Comparison of ENCODE assay signal across 10 cellular contexts in genomic region chr6:132391391-132392291, GRCh38. TPM values are rescaled to one million over a fixed set of nuclear protein-coding genes. Genes with fewer than 3 reads are reported as not detected.
DNase-seq lines count a peak whose midpoint lies in the region; ATAC-seq and TF ChIP-seq lines count a peak whose summit lies in the region.
"Had no signal": no experiment of that assay in that cellular context is flagged by ENCODE, and none has a peak within 500 bp of the region (broad histone marks: within the 10 kb centered on the region; RNA-seq: fewer than 3 reads in every experiment).

No MANE protein-coding gene starts in this region.

- no peaks in the 10 kb centered on the region for H3K27me3 ChIP-seq in adipocyte (replicated peaks; ENCODE audit: control insufficient read depth, insufficient read depth, low read length)
- peaks cover 0 to 4% (median 0%) of the 10 kb centered on the region in 7 donors for H3K27me3 ChIP-seq in heart right ventricle

- ATAC-seq in heart right ventricle (peak in 7 of 8 donors; percentile 17 to 95 (median 86)), GM19395 (IDR thresholded peaks at IDR 0.05; ENCODE audit: unreplicated experiment) (no peak), GM18517 (IDR thresholded peaks at IDR 0.05; ENCODE audit: unreplicated experiment) (no peak)

- H3K9me3 ChIP-seq in adipocyte (ENCODE audit: control insufficient read depth, low read length): peaks cover 15% of the 10 kb centered on the region
- peaks cover 0 to 25% (median 16%) of the 10 kb centered on the region in 11 donors for H3K9me3 ChIP-seq in heart right ventricle

- peak overlapping the region in 5 of 10 donors; percentile 2 to 48 (median 33) for H3K27ac ChIP-seq in heart right ventricle

- H3K4me3 ChIP-seq in adipocyte (ENCODE audit: low read length) (peak overlapping the region; percentile 10), heart right ventricle (no peak overlapping the region)

- intact Hi-C loops in heart right ventricle (cut with DNase I): no loop called here

- WGBS in heart right ventricle, 2 donors: 47 to 53% methylated on average over 12 of the region's 12 CpGs

- H3K4me1 ChIP-seq in adipocyte (ENCODE audit: control insufficient read depth, insufficient read depth, low read length) (peaks cover 10% of the 10 kb centered on the region), heart right ventricle (no peaks in the 10 kb centered on the region)

- H3K36me3 ChIP-seq in adipocyte (ENCODE audit: control insufficient read depth, insufficient read depth, low read length, severe bottlenecking) (no peaks in the 10 kb centered on the region), heart right ventricle (no peaks in the 10 kb centered on the region)

- TF ChIP-seq CTCF in heart right ventricle (IDR thresholded peaks at IDR 0.05): no peak

- DNase-seq in GM04503 (ENCODE audit: low read depth) (peak; percentile 82), adipocyte (ENCODE audit: low read depth) (peak; percentile 78), heart right ventricle (peak in 1 of 2 donors; percentile 21), renal cortical epithelial cell (ENCODE audit: low read depth) (peak; percentile 80), SKM-1 treated with dmso at 0.1 percent for 144 hours (lab: John Stamatoyannopoulos, UW; ENCODE audit: unreplicated experiment) (no peak)
- no peak for DNase-seq in stimulated activated CD4-positive, alpha-beta T cell treated with anti-CD3 and anti-CD28 coated beads, Interleukin-2, amount 100 ng/mL, for 48 hours
- DNase-seq: SHP77; stimulated activated CD4-positive, alpha-beta T cell treated with anti-CD3 and anti-CD28 coated beads, Interleukin-4, amount 100 ng/mL, for 24 hours had no signal

- H3K9ac ChIP-seq in adipocyte (ENCODE audit: low read length): peak overlapping the region; percentile 33

RNA-seq across cellular contexts. Expression of gene MOXD1, which starts 9.6 kb away (rescaled TPM):
- total RNA-seq in heart right ventricle: 1 to 10 TPM in 8 of 10 donors, under 1 TPM in 2; 0.92 to 4.9 (median 2.0) TPM
- polyA plus RNA-seq in heart right ventricle: under 1 TPM; 0.80 to 0.93 TPM
- total RNA-seq in renal cortical epithelial cell: 53.5 and 145 TPM in 2 replicates

Comparison
In these comparisons a context has a peak if more than half of its experiments do, and no peak if none do; other contexts are left out.
1. DNase-seq: peak in GM04503 (single experiment), adipocyte (single experiment) and renal cortical epithelial cell (single experiment); none in stimulated activated CD4-positive, alpha-beta T cell treated with anti-CD3 and anti-CD28 coated beads, Interleukin-2, amount 100 ng/mL, for 48 hours (0 of 2) and SKM-1 treated with dmso at 0.1 percent for 144 hours (single experiment).
2. ATAC-seq: peak in heart right ventricle (7 of 8); none in GM19395 (single experiment) and GM18517 (single experiment).